ENCODE assay signal across 15 cellular contexts in the genomic region with DNA sequence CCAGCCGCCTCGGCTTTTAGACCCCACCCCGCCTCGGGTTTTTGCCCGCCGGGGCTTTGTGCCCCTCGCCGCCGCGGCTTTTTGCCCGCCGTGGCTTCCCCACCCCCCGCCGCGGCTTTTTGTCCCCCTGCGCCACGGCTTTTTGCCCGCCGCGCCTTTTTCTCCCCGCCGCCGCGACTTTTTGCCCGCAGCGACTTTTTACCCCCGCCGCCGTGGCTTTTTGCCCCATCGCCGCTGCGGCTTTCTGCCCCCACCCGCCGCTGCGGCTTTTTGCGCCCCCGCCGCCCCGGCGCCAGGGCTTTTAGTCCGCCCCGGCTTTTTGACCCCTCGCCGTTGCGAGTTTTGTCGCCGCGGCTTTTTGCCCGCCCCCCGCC.
A peak's percentile ranks its signal among the peaks of the same experiment; 100 is the strongest.
DNase-seq lines count a peak whose midpoint lies in the region; ATAC-seq and TF ChIP-seq lines count a peak whose summit lies in the region.
"Had no signal": no experiment of that assay in that cellular context is flagged by ENCODE, and none has a peak within 500 bp of the region (broad histone marks: within the 10 kb centered on the region; RNA-seq: fewer than 3 reads in every experiment).

No MANE protein-coding gene starts in this region.

- H3K9me3 Mint-ChIP-seq in activated naive CD4-positive, alpha-beta T cell treated with anti-CD3 and anti-CD28 coated beads for 36 hours = peaks cover 4% of the 10 kb centered on the region
- peaks cover 6% of the 10 kb centered on the region for H3K9me3 Mint-ChIP-seq in stimulated activated memory B cell treated with anti-CD40 and anti-IgM and Interleukin-4, amounts not matched to agents 10 μg/mL and 1 μg/mL and 100 μg/mL, for 72 hours

- intact Hi-C loops in activated naive CD4-positive, alpha-beta T cell treated with anti-CD3 and anti-CD28 coated beads for 36 hours (cut with micrococcal nuclease) = no loop called here
- intact Hi-C loops in right cardiac atrium (cut with DNase I) = no loop called here

- H3K27ac Mint-ChIP-seq in activated naive CD4-positive, alpha-beta T cell treated with anti-CD3 and anti-CD28 coated beads for 36 hours = no peak overlapping the region
- no peak overlapping the region for H3K27ac Mint-ChIP-seq in stimulated activated memory B cell treated with anti-CD40 and anti-IgM and Interleukin-4, amounts not matched to agents 10 μg/mL and 1 μg/mL and 100 μg/mL, for 72 hours
- H3K27ac Mint-ChIP-seq: activated B cell treated with CpG ODN at 0.5 μM for 24 hours, mesothelial cell of epicardium had no signal

- H3K27ac ChIP-seq in Peyer's patch = no peak overlapping the region
- no peak overlapping the region for H3K27ac ChIP-seq in right cardiac atrium (ENCODE audit: low read length)
- no peak overlapping the region for H3K27ac ChIP-seq in substantia nigra (ENCODE audit: low read depth, low read length, poor library complexity, severe bottlenecking)
- H3K27ac ChIP-seq: dorsolateral prefrontal cortex, thyroid gland had no signal

- WGBS in right cardiac atrium = 2% methylated on average over 50 of the region's 50 CpGs

- H3K27me3 Mint-ChIP-seq in activated naive CD4-positive, alpha-beta T cell treated with anti-CD3 and anti-CD28 coated beads for 36 hours (ENCODE audit: low read depth) = peaks cover 6% of the 10 kb centered on the region
- peaks cover 8% of the 10 kb centered on the region for H3K27me3 Mint-ChIP-seq in stimulated activated memory B cell treated with anti-CD40 and anti-IgM and Interleukin-4, amounts not matched to agents 10 μg/mL and 1 μg/mL and 100 μg/mL, for 72 hours

- TF ChIP-seq POLR2A in Peyer's patch (IDR thresholded peaks at IDR 0.05) = no peak

- H3K27me3 ChIP-seq in Peyer's patch (peaks cover 0 to 8% of the 10 kb centered on the region in 2 donors), right cardiac atrium (ENCODE audit: control insufficient read depth, insufficient read depth) (no peaks in the 10 kb centered on the region)
- H3K27me3 ChIP-seq: thyroid gland had no signal

- H3K36me3 Mint-ChIP-seq in activated naive CD4-positive, alpha-beta T cell treated with anti-CD3 and anti-CD28 coated beads for 36 hours (ENCODE audit: low read depth) = peaks cover 6% of the 10 kb centered on the region
- peaks cover 6% of the 10 kb centered on the region for H3K36me3 Mint-ChIP-seq in stimulated activated memory B cell treated with anti-CD40 and anti-IgM and Interleukin-4, amounts not matched to agents 10 μg/mL and 1 μg/mL and 100 μg/mL, for 72 hours

- H3K4me1 ChIP-seq in Peyer's patch (peaks cover 0 to 11% (median 0%) of the 10 kb centered on the region in 4 donors), right cardiac atrium (ENCODE audit: control insufficient read depth, insufficient read depth, low read length) (no peaks in the 10 kb centered on the region)

- ATAC-seq in right cardiac atrium (no peak), GM21529 (IDR thresholded peaks at IDR 0.05; ENCODE audit: unreplicated experiment) (no peak)
- ATAC-seq in stimulated activated memory B cell treated with anti-CD40 and anti-IgM and Interleukin-4, amounts not matched to agents 10 μg/mL and 1 μg/mL and 100 μg/mL, for 72 hours = no peak

- TF ChIP-seq CTCF in Peyer's patch (IDR thresholded peaks at IDR 0.05) = no peak

- H3K36me3 ChIP-seq in Peyer's patch = no peaks in the 10 kb centered on the region
- H3K36me3 ChIP-seq: thyroid gland had no signal

- peak overlapping the region in 3 of 4 donors; percentile 12 to 41 (median 16) for H3K4me3 ChIP-seq in Peyer's patch
- peak overlapping the region; percentile 80 for H3K4me3 ChIP-seq in right cardiac atrium (ENCODE audit: low read length)

- H3K4me1 Mint-ChIP-seq in activated naive CD4-positive, alpha-beta T cell treated with anti-CD3 and anti-CD28 coated beads for 36 hours (ENCODE audit: low read depth) = no peaks in the 10 kb centered on the region
- H3K4me1 Mint-ChIP-seq in stimulated activated memory B cell treated with anti-CD40 and anti-IgM and Interleukin-4, amounts not matched to agents 10 μg/mL and 1 μg/mL and 100 μg/mL, for 72 hours = no peaks in the 10 kb centered on the region
- H3K4me1 Mint-ChIP-seq: activated B cell treated with CpG ODN at 0.5 μM for 24 hours, mesothelial cell of epicardium had no signal

- H3K9me3 ChIP-seq in Peyer's patch (no peaks in the 10 kb centered on the region), right cardiac atrium (ENCODE audit: control insufficient read depth, low read length) (no peaks in the 10 kb centered on the region)
- H3K9me3 ChIP-seq: thyroid gland had no signal

- DNase-seq in activated naive CD4-positive, alpha-beta T cell treated with Interleukin-2 at 50 U/mL for 16 hours = peak; percentile 1
- no peak for DNase-seq in activated naive CD4-positive, alpha-beta T cell treated with anti-CD3 and anti-CD28 coated beads for 36 hours
- peak in 1 of 3 donors; percentile 25 for DNase-seq in Peyer's patch
- peak in 2 of 3 donors; percentile 10 to 28 for DNase-seq in right cardiac atrium
- DNase-seq in substantia nigra (lab: John Stamatoyannopoulos, UW) = no peak
- no peak for DNase-seq in SIG-M5 treated with dmso at 0.1 percent for 504 hours (lab: John Stamatoyannopoulos, UW; ENCODE audit: unreplicated experiment)
- DNase-seq: glutamatergic neuron, NCI-H510A, SIG-M5, thyroid gland had no signal

- no peak overlapping the region for H3K4me3 Mint-ChIP-seq in activated naive CD4-positive, alpha-beta T cell treated with anti-CD3 and anti-CD28 coated beads for 36 hours
- H3K4me3 Mint-ChIP-seq in stimulated activated memory B cell treated with anti-CD40 and anti-IgM and Interleukin-4, amounts not matched to agents 10 μg/mL and 1 μg/mL and 100 μg/mL, for 72 hours = peak overlapping the region; percentile 26
- H3K4me3 Mint-ChIP-seq: mesothelial cell of epicardium had no signal

- CTCF ChIA-PET in activated naive CD4-positive, alpha-beta T cell treated with anti-CD3 and anti-CD28 coated beads for 36 hours (lab: Charles Lee) = no interaction called here

Comparison
In these comparisons a context has a peak if more than half of its experiments do, and no peak if none do; other contexts are left out.
1. DNase-seq: peak in activated naive CD4-positive, alpha-beta T cell treated with Interleukin-2 at 50 U/mL for 16 hours (single experiment) and right cardiac atrium (2 of 3); none in activated naive CD4-positive, alpha-beta T cell treated with anti-CD3 and anti-CD28 coated beads for 36 hours (single experiment), substantia nigra (0 of 49) and SIG-M5 treated with dmso at 0.1 percent for 504 hours (single experiment).